Comparison of ENCODE assay signal across 17 cellular contexts in the genomic region with DNA sequence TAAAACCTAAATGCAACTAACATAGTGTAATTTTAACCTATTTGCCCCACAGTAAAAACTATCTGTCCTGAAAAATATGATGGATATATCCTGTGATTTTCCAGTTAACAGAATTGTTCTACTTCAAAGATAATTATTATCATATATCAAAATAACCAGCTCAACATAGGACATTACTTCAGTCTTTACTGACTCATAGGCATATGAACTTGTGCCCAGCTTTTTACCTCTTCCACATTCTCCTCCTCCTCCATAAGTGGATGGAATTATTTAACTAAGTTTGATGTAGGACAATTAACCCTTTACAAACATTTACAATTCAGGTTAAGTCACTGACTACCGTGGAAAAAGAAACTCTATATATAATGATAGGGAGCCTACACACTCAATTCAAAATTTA. TPM values are rescaled to one million over a fixed set of nuclear protein-coding genes. Genes with fewer than 3 reads are reported as not detected.
DNase-seq lines count a peak whose midpoint lies in the region; ATAC-seq and TF ChIP-seq lines count a peak whose summit lies in the region.
"Had no signal": no experiment of that assay in that cellular context is flagged by ENCODE, and none has a peak within 500 bp of the region (broad histone marks: within the 10 kb centered on the region; RNA-seq: fewer than 3 reads in every experiment).

No MANE protein-coding gene starts in this region.

- peaks cover 48% of the 10 kb centered on the region for H3K36me3 Mint-ChIP-seq in Caco-2 (ENCODE audit: insufficient read depth, unreplicated experiment)

- DNase-seq in Caco-2 (no peak), HCT116 (ENCODE audit: low read depth, low spot score) (no peak), amniotic epithelial cell (ENCODE audit: low read depth) (peak; percentile 46), fibroblast of mammary gland (ENCODE audit: low read depth) (peak; percentile 35), RPMI8226 (no peak)
- DNase-seq in stimulated activated naive CD8-positive, alpha-beta T cell treated with anti-CD3 and anti-CD28 coated beads, Interleukin-15, Interleukin-2, amounts not matched to agents 100 U/mL and 50 U/mL, for 24 hours: no peak
- DNase-seq: CD4-positive, CD25-positive, alpha-beta regulatory T cell; DMS 273 treated with DMSO at 0.1 percent for 48 hours; DMS79 treated with DMSO at 0.1 percent for 48 hours; IMR-90; NCI-H1694; NCI-H2081 treated with DMSO at 0.1 percent for 48 hours; NCI-H2171 treated with DMSO at 0.1 percent for 48 hours; NCI-H446; NCI-H526 had no signal

- POLR2A ChIA-PET in Caco-2 (lab: Charles Lee) (no interaction called here), HCT116 (lab: Charles Lee) (no interaction called here)

- H3K36me3 ChIP-seq in Caco-2 (ENCODE audit: control insufficient read depth, insufficient read depth, low read length) (no peaks in the 10 kb centered on the region), HCT116 (ENCODE audit: control insufficient read depth in 1 of 2, insufficient read depth in 2 of 2, low read length in 2 of 2) (peaks cover 32 to 51% of the 10 kb centered on the region in 2 experiments)

- no peaks in the 10 kb centered on the region for H3K9me2 ChIP-seq in HCT116 (ENCODE audit: insufficient read depth)

- BruUV-seq in Caco-2 (replicated peaks; lab: Mats Ljungman, UMichigan) (TSS peak; percentile 27), HCT116 (replicated peaks; lab: Mats Ljungman, UMichigan) (TSS peak; percentile 13)

- no peak overlapping the region for H2AFZ ChIP-seq in HCT116 (ENCODE audit: low read depth, low read length, poor library complexity, severe bottlenecking)

- peaks cover 21% of the 10 kb centered on the region for H4K20me1 ChIP-seq in HCT116 (ENCODE audit: insufficient read depth)

- ATAC-seq in HCT116 (no peak), HG03460 (IDR thresholded peaks at IDR 0.05; ENCODE audit: unreplicated experiment) (no peak)
- no peak for ATAC-seq in stimulated activated naive CD8-positive, alpha-beta T cell treated with anti-CD3 and anti-CD28 coated beads, Interleukin-15, Interleukin-2, amounts not matched to agents 100 U/mL and 50 U/mL, for 24 hours
- ATAC-seq: SK-N-SH treated with all-trans-retinoic acid at 6 μM for 48 hours had no signal

- H3K4me1 Mint-ChIP-seq in Caco-2 (ENCODE audit: low read depth, unreplicated experiment): no peaks in the 10 kb centered on the region

- RAD21 ChIA-PET in HCT116 (lab: Charles Lee; ENCODE audit: low non-redundant PET in 1 of 2, low total read pairs in 2 of 2, uncharacterized antibody in 2 of 2, unreplicated experiment in 2 of 2): no interaction called here

- no peaks in the 10 kb centered on the region for H3K27me3 Mint-ChIP-seq in Caco-2 (ENCODE audit: insufficient read depth, unreplicated experiment)
- H3K27me3 Mint-ChIP-seq: CD4-positive, CD25-positive, alpha-beta regulatory T cell had no signal

- peaks cover 31% of the 10 kb centered on the region for H3K79me2 ChIP-seq in HCT116 (ENCODE audit: insufficient read depth, low read length)

- H3K9me3 ChIP-seq in Caco-2: no peaks in the 10 kb centered on the region
- H3K9me3 ChIP-seq in HCT116 (ENCODE audit: control insufficient read depth in 1 of 2, insufficient read depth in 1 of 2, low read depth in 1 of 2, low read length in 2 of 2): no peaks in the 10 kb centered on the region

- no peaks in the 10 kb centered on the region for H3K9me3 Mint-ChIP-seq in Caco-2 (ENCODE audit: unreplicated experiment)
- H3K9me3 Mint-ChIP-seq: CD4-positive, CD25-positive, alpha-beta regulatory T cell had no signal

- no peak for TF ChIP-seq POLR2A in HCT116 (IDR thresholded peaks at IDR 0.05; ENCODE audit: borderline replicate concordance, extremely low read depth, insufficient read depth, insufficient read length)

- no peak overlapping the region for H3K27ac Mint-ChIP-seq in Caco-2 (ENCODE audit: unreplicated experiment)
- H3K27ac Mint-ChIP-seq: CD4-positive, CD25-positive, alpha-beta regulatory T cell had no signal

- no peak overlapping the region for H3K27ac ChIP-seq in HCT116 (ENCODE audit: low read depth, low read length)

- H3K9ac ChIP-seq in HCT116 (ENCODE audit: low read length): no peak overlapping the region

- H3K4me3 ChIP-seq in Caco-2 (ENCODE audit: low read depth, low read length) (no peak overlapping the region), HCT116 (replicated peaks in 1 of 2; ENCODE audit: low read depth in 1 of 2, low read length in 2 of 2) (no peak overlapping the region), fibroblast of mammary gland (ENCODE audit: control insufficient read depth, low read depth, low read length) (no peak overlapping the region)

- no peak overlapping the region for H3K4me2 ChIP-seq in HCT116 (ENCODE audit: low read length)

- H3K4me3 Mint-ChIP-seq in Caco-2 (ENCODE audit: unreplicated experiment): no peak overlapping the region
- H3K4me3 Mint-ChIP-seq: CD4-positive, CD25-positive, alpha-beta regulatory T cell had no signal

- TF ChIP-seq CTCF in Caco-2 (IDR thresholded peaks at IDR 0.05; ENCODE audit: insufficient read depth in 1 of 2, low read depth in 1 of 2, low read length in 1 of 2, severe bottlenecking in 1 of 2, unreplicated experiment in 1 of 2): no peak
- TF ChIP-seq CTCF in HCT116 (IDR thresholded peaks at IDR 0.05 in 2 of 3, conservative IDR thresholded peaks at IDR 0.05 in 1 of 3; ENCODE audit: borderline replicate concordance in 1 of 3, insufficient read depth in 1 of 3, low read depth in 2 of 3, low read length in 2 of 3): no peak
- no peak for TF ChIP-seq CTCF in fibroblast of mammary gland (conservative IDR thresholded peaks at IDR 0.05; ENCODE audit: control insufficient read depth, insufficient read depth, low read depth, low read length)

- H3K27me3 ChIP-seq in Caco-2 (replicated peaks; ENCODE audit: control insufficient read depth, insufficient read depth, low read length) (no peaks in the 10 kb centered on the region), HCT116 (ENCODE audit: insufficient read depth, low read length) (no peaks in the 10 kb centered on the region)

- H3K4me1 ChIP-seq in Caco-2 (peaks cover 7% of the 10 kb centered on the region), HCT116 (ENCODE audit: control insufficient read depth in 1 of 2, insufficient read depth in 2 of 2, low read length in 2 of 2) (no peaks in the 10 kb centered on the region)

- intact Hi-C loops in Caco-2 (cut with micrococcal nuclease; ENCODE audit: unreplicated experiment) (no loop called here), HCT116 (cut with micrococcal nuclease) (no loop called here)

- no peak for TF ChIP-seq RAD21 in HCT116 (IDR thresholded peaks at IDR 0.05; ENCODE audit: low read depth)

- CTCF ChIA-PET in Caco-2 (lab: Charles Lee): no interaction called here
- CTCF ChIA-PET in HCT116 (lab: Charles Lee): no interaction called here

TF ChIP-seq in HCT116, 20 proteins besides CTCF, POLR2A, EP300 and RAD21 (continues in another document):
- TF ChIP-seq TCF7L2 (IDR thresholded peaks at IDR 0.05; ENCODE audit: borderline replicate concordance, extremely low read depth, insufficient read depth, insufficient read length) (no peak), SRF (IDR thresholded peaks at IDR 0.05; ENCODE audit: low read depth) (no peak), POLR2AphosphoS5 (IDR thresholded peaks at IDR 0.05; ENCODE audit: low read depth, low read length) (no peak), ZFX (IDR thresholded peaks at IDR 0.05) (no peak), YY1 (IDR thresholded peaks at IDR 0.05; ENCODE audit: extremely low read depth, insufficient replicate concordance, low read depth, low read length) (no peak), EGR1 (IDR thresholded peaks at IDR 0.05; ENCODE audit: low read depth) (no peak), FOSL1 (IDR thresholded peaks at IDR 0.05; ENCODE audit: low read depth) (no peak), CEBPB (IDR thresholded peaks at IDR 0.05; ENCODE audit: low read depth) (no peak), ZNF274 (IDR thresholded peaks at IDR 0.05; ENCODE audit: low read depth, low read length) (no peak), EZH2 (IDR thresholded peaks at IDR 0.05) (no peak), ELF1 (IDR thresholded peaks at IDR 0.05; ENCODE audit: borderline replicate concordance, low read depth) (no peak), EZH2phosphoT487 (IDR thresholded peaks at IDR 0.05; ENCODE audit: borderline replicate concordance) (no peak)
- TF ChIP-seq, protein P1, sequence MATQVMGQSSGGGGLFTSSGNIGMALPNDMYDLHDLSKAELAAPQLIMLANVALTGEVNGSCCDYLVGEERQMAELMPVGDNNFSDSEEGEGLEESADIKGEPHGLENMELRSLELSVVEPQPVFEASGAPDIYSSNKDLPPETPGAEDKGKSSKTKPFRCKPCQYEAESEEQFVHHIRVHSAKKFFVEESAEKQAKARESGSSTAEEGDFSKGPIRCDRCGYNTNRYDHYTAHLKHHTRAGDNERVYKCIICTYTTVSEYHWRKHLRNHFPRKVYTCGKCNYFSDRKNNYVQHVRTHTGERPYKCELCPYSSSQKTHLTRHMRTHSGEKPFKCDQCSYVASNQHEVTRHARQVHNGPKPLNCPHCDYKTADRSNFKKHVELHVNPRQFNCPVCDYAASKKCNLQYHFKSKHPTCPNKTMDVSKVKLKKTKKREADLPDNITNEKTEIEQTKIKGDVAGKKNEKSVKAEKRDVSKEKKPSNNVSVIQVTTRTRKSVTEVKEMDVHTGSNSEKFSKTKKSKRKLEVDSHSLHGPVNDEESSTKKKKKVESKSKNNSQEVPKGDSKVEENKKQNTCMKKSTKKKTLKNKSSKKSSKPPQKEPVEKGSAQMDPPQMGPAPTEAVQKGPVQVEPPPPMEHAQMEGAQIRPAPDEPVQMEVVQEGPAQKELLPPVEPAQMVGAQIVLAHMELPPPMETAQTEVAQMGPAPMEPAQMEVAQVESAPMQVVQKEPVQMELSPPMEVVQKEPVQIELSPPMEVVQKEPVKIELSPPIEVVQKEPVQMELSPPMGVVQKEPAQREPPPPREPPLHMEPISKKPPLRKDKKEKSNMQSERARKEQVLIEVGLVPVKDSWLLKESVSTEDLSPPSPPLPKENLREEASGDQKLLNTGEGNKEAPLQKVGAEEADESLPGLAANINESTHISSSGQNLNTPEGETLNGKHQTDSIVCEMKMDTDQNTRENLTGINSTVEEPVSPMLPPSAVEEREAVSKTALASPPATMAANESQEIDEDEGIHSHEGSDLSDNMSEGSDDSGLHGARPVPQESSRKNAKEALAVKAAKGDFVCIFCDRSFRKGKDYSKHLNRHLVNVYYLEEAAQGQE (IDR thresholded peaks at IDR 0.05; ENCODE audit: low read depth): no peak

RNA-seq across cellular contexts. Expression of a gene that starts 22.9 kb away (rescaled TPM):
- total RNA-seq in Caco-2 (2022) (10.9 and 12.1 TPM in 2 replicates), HCT116 (2021; ENCODE audit: unreplicated experiment) (13.5 TPM)
- 4.0 and 4.1 TPM in 2 replicates for polyA plus RNA-seq in HCT116 (2012)

RNA-seq across cellular contexts. Expression of a gene that starts 26.8 kb away (rescaled TPM):
- total RNA-seq in Caco-2 (2022) (182 and 188 TPM in 2 replicates), HCT116 (2021; ENCODE audit: unreplicated experiment) (233 TPM)
- polyA plus RNA-seq in HCT116 (2012): 101 and 105 TPM in 2 replicates

RNA-seq across cellular contexts. Expression of a gene that starts 27.5 kb away (rescaled TPM):
- total RNA-seq in Caco-2 (2022) (93.0 and 96.4 TPM in 2 replicates), HCT116 (2021; ENCODE audit: unreplicated experiment) (54.7 TPM)
- 10.2 and 12.9 TPM in 2 replicates for polyA plus RNA-seq in HCT116 (2012)

Comparison
In these comparisons a context has a peak if more than half of its experiments do, and no peak if none do; other contexts are left out.
1. DNase-seq: peak in amniotic epithelial cell (single experiment) and fibroblast of mammary gland (single experiment); none in Caco-2 (0 of 2), HCT116 (single experiment), RPMI8226 (single experiment) and stimulated activated naive CD8-positive, alpha-beta T cell treated with anti-CD3 and anti-CD28 coated beads, Interleukin-15, Interleukin-2, amounts not matched to agents 100 U/mL and 50 U/mL, for 24 hours (single experiment).